In the genomic region with DNA sequence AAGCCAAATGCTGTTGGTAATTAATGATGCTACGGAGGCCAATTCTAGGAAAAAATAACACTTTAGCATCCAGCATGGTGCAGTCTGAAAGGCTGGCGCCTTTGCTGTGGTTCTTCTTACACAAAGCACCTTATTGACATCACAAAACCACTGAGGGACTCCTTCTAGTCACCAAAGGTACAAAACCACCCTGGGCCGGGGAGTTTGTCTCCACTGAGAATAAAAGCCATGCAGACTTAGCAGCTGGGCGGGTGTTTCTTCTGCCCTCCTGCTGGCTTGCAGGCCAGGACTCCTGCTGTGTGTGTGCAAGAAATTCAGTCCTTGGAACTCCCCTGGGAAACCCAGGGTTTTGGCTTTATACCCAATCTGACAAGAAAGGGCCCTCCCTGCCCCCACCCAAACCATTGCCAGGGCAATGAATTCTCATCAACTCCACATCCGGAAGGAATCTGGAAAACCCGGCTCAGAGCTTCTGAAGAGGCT, we compare ENCODE assay signal across 9 cellular contexts.
DNase-seq lines count a peak whose midpoint lies in the region; ATAC-seq and TF ChIP-seq lines count a peak whose summit lies in the region.
"Had no signal": no experiment of that assay in that cellular context is flagged by ENCODE, and none has a peak within 500 bp of the region (broad histone marks: within the 10 kb centered on the region; RNA-seq: fewer than 3 reads in every experiment).

No MANE protein-coding gene starts in this region.

- H3K36me3 Mint-ChIP-seq in MCF 10A (ENCODE audit: insufficient read depth, unreplicated experiment), result peaks cover 67% of the 10 kb centered on the region
- H3K36me3 Mint-ChIP-seq in osteocyte (ENCODE audit: unreplicated experiment), result peaks cover 25% of the 10 kb centered on the region

- no peak overlapping the region for H2BK5ac ChIP-seq in mesendoderm (ENCODE audit: low read length)

- no TSS peak for BruUV-seq in MCF 10A (replicated peaks; lab: Mats Ljungman, UMichigan)

- H3K56ac ChIP-seq in mesendoderm (ENCODE audit: low read length), result no peak overlapping the region

- intact Hi-C loops in MCF 10A (cut with micrococcal nuclease), result no loop called here

- ATAC-seq in HG03139 (IDR thresholded peaks at IDR 0.05; ENCODE audit: unreplicated experiment) (no peak), HG03521 (IDR thresholded peaks at IDR 0.05; ENCODE audit: unreplicated experiment) (no peak), HG02884 (IDR thresholded peaks at IDR 0.05; ENCODE audit: unreplicated experiment) (no peak)

- H3K79me1 ChIP-seq in mesendoderm (ENCODE audit: low read length), result peaks cover 8% of the 10 kb centered on the region

- H3K36me3 ChIP-seq in ACC112 (ENCODE audit: insufficient read depth, low read length) (peaks cover 20% of the 10 kb centered on the region), HUES6 (ENCODE audit: control insufficient read depth, insufficient read depth, low read length) (peaks cover 20% of the 10 kb centered on the region), mesendoderm (ENCODE audit: control insufficient read depth, insufficient read depth, low read length) (peaks cover 2% of the 10 kb centered on the region)

- H3K4me1 Mint-ChIP-seq in MCF 10A (ENCODE audit: insufficient read depth, unreplicated experiment) (peaks cover 15% of the 10 kb centered on the region), osteocyte (ENCODE audit: unreplicated experiment) (peaks cover 16% of the 10 kb centered on the region)

- no peak overlapping the region for H2BK120ac ChIP-seq in mesendoderm (ENCODE audit: low read depth, low read length)

- H3K4me3 ChIP-seq in ACC112 (ENCODE audit: low read depth, low read length), result no peak overlapping the region
- no peak overlapping the region for H3K4me3 ChIP-seq in HUES6 (ENCODE audit: low read depth, low read length)
- no peak overlapping the region for H3K4me3 ChIP-seq in mesendoderm (ENCODE audit: low read length)

- H3K79me2 ChIP-seq in ACC112 (ENCODE audit: control insufficient read depth, insufficient read depth, low read length, unreplicated experiment) (peaks cover 55% of the 10 kb centered on the region), mesendoderm (ENCODE audit: control insufficient read depth, insufficient read depth, low read length) (no peaks in the 10 kb centered on the region)

- H3K9me3 ChIP-seq in HUES6 (ENCODE audit: control insufficient read depth, insufficient read depth, low read depth, low read length), result no peaks in the 10 kb centered on the region

- no peaks in the 10 kb centered on the region for H3K27me3 Mint-ChIP-seq in MCF 10A (ENCODE audit: insufficient read depth, unreplicated experiment)
- no peaks in the 10 kb centered on the region for H3K27me3 Mint-ChIP-seq in osteocyte (ENCODE audit: unreplicated experiment)

- no peak overlapping the region for H3K4ac ChIP-seq in mesendoderm (ENCODE audit: low read depth, low read length)

- H4K8ac ChIP-seq in mesendoderm (ENCODE audit: low read depth, low read length), result no peak overlapping the region

- CTCF ChIA-PET in MCF 10A (lab: Yijun Ruan, JAX), result interaction anchor here (0.7 to 1.2 kb wide), 2 partner anchors 69 to 193 kb away, joined by 3 read pairs; no protein-coding TSS in a partner anchor

- no peak overlapping the region for H2BK15ac ChIP-seq in mesendoderm (replicated peaks; ENCODE audit: low read depth)

- H3K9me3 Mint-ChIP-seq in MCF 10A (ENCODE audit: unreplicated experiment) (no peaks in the 10 kb centered on the region), osteocyte (ENCODE audit: unreplicated experiment) (no peaks in the 10 kb centered on the region)

- TF ChIP-seq CTCF in MCF 10A (IDR thresholded peaks at IDR 0.05; ENCODE audit: unreplicated experiment) (no peak), osteocyte (IDR thresholded peaks at IDR 0.05) (no peak)

- H3K27ac ChIP-seq in ACC112 (ENCODE audit: low read depth, low read length) (peak overlapping the region; percentile 81), HUES6 (ENCODE audit: low read depth, low read length) (peak overlapping the region; percentile 76; the same call in 1 of the 2 replicates), mesendoderm (ENCODE audit: low read depth, low read length) (no peak overlapping the region)

- peak; percentile 51 for DNase-seq in MCF 10A (ENCODE audit: unreplicated experiment)
- peak; percentile 45 for DNase-seq in mesendoderm
- no peak for DNase-seq in osteocyte (ENCODE audit: extremely low spot score, unreplicated experiment)
- DNase-seq: foreskin melanocyte had no signal

- H3K4me3 Mint-ChIP-seq in MCF 10A (ENCODE audit: unreplicated experiment) (no peak overlapping the region), osteocyte (ENCODE audit: unreplicated experiment) (no peak overlapping the region)

- H3K27me3 ChIP-seq in ACC112 (ENCODE audit: insufficient read depth, low read length), result no peaks in the 10 kb centered on the region
- H3K27me3 ChIP-seq in HUES6 (ENCODE audit: control insufficient read depth, insufficient read depth, low read length), result no peaks in the 10 kb centered on the region
- no peaks in the 10 kb centered on the region for H3K27me3 ChIP-seq in mesendoderm (ENCODE audit: insufficient read depth, low read length, poor library complexity)

- no peak overlapping the region for H3K4me2 ChIP-seq in mesendoderm (ENCODE audit: low read length)

- H3K4me1 ChIP-seq in ACC112 (ENCODE audit: control insufficient read depth, insufficient read depth, low read length, unreplicated experiment) (peaks cover 40% of the 10 kb centered on the region), HUES6 (ENCODE audit: control insufficient read depth, insufficient read depth, low read length) (peaks cover 25% of the 10 kb centered on the region), mesendoderm (ENCODE audit: control insufficient read depth, low read depth, low read length) (no peaks in the 10 kb centered on the region)

- no peak overlapping the region for H3K18ac ChIP-seq in mesendoderm (ENCODE audit: low read length)

- H2AFZ ChIP-seq in ACC112 (ENCODE audit: low read length, unreplicated experiment), result no peak overlapping the region

- H3K23ac ChIP-seq in mesendoderm (ENCODE audit: low read length), result no peak overlapping the region

- H4K5ac ChIP-seq in mesendoderm (ENCODE audit: low read length), result no peak overlapping the region

- H2AK5ac ChIP-seq in mesendoderm (ENCODE audit: low read length), result no peak overlapping the region

- H3K9ac ChIP-seq in HUES6 (ENCODE audit: low read length), result peak overlapping the region; percentile 9
- no peak overlapping the region for H3K9ac ChIP-seq in mesendoderm (ENCODE audit: low read length)

- POLR2A ChIA-PET in MCF 10A (lab: Yijun Ruan, JAX), result interaction anchor here (0.6 to 2.1 kb wide), 6 partner anchors 20 to 364 kb away, joined by 3 to 8 read pairs (median 4); no protein-coding TSS in a partner anchor

- H3K27ac Mint-ChIP-seq in MCF 10A (ENCODE audit: low read depth, unreplicated experiment) (no peak overlapping the region), osteocyte (ENCODE audit: unreplicated experiment) (no peak overlapping the region)

- WGBS in mesendoderm (ENCODE audit: extremely low coverage, insufficient coverage, low lambda C conversion rate), result no CpG with 5 or more reads among the region's 6 CpGs
